ENCODE assay signal across 1 cellular context in genomic region chr21:38459490-38459889, GRCh38.
TF ChIP-seq lines count a peak whose summit lies in the region.

No MANE protein-coding gene starts in this region.

TF ChIP-seq in endothelial cell of umbilical vein, 7 proteins besides CTCF, POLR2A, EP300 and RAD21:
- no peak for TF ChIP-seq JUN (IDR thresholded peaks at IDR 0.05; ENCODE audit: borderline replicate concordance, insufficient read depth, insufficient read length, low read depth)
- no peak for TF ChIP-seq GATA2 (IDR thresholded peaks at IDR 0.05; ENCODE audit: insufficient read depth, insufficient read length, low read depth, low read length)
- no peak for TF ChIP-seq MAX (IDR thresholded peaks at IDR 0.05; ENCODE audit: insufficient read depth, insufficient read length)
- TF ChIP-seq MYC (IDR thresholded peaks at IDR 0.05; ENCODE audit: low read depth, low read length): no peak
- TF ChIP-seq EZH2 (IDR thresholded peaks at IDR 0.05; ENCODE audit: borderline replicate concordance, low read depth, low read length, severe bottlenecking): no peak
- TF ChIP-seq FOS (IDR thresholded peaks at IDR 0.05; ENCODE audit: borderline replicate concordance, insufficient read depth, low read length): no peak
- TF ChIP-seq POLR2AphosphoS5 (IDR thresholded peaks at IDR 0.05; ENCODE audit: insufficient read depth, low read depth, low read length): no peak
